10 cellular contexts compared by ENCODE assay signal in genomic region chr9:77883846-77884771, GRCh38.
DNase-seq lines count a peak whose midpoint lies in the region; ATAC-seq, FAIRE-seq and TF ChIP-seq lines count a peak whose summit lies in the region.
"Had no signal": no experiment of that assay in that cellular context is flagged by ENCODE, and none has a peak within 500 bp of the region (broad histone marks: within the 10 kb centered on the region; RNA-seq: fewer than 3 reads in every experiment).

No MANE protein-coding gene starts in this region.

- H3K36me3 Mint-ChIP-seq in activated T-helper 17 cell treated with anti-CD3 and anti-CD28 coated beads, Interleukin-2, amount 50 U/mL, for 72 hours (ENCODE audit: low read depth) = peaks cover 5% of the 10 kb centered on the region

- H3K4me3 ChIP-seq in gastroesophageal sphincter = no peak overlapping the region
- H3K4me3 ChIP-seq in thymus (ENCODE audit: low read length) = no peak overlapping the region
- H3K4me3 ChIP-seq in tibial nerve = no peak overlapping the region

- H3K9me3 ChIP-seq in gastroesophageal sphincter (no peaks in the 10 kb centered on the region), thymus (ENCODE audit: control insufficient read depth) (no peaks in the 10 kb centered on the region), tibial nerve (no peaks in the 10 kb centered on the region)

- H3K4me1 ChIP-seq in gastroesophageal sphincter (peaks cover 18 to 77% (median 22%) of the 10 kb centered on the region in 3 donors), thymus (ENCODE audit: control insufficient read depth, insufficient read depth, low read length) (peaks cover 15% of the 10 kb centered on the region), tibial nerve (peaks cover 0 to 75% (median 12%) of the 10 kb centered on the region in 4 donors)

- DNase-seq in HTR-8/SVneo (ENCODE audit: insufficient read length, low spot score) = peak; percentile 39
- no peak for DNase-seq in tibial nerve (ENCODE audit: low spot score in 2 of 2)
- DNase-seq in OCI-M1 (lab: John Stamatoyannopoulos, UW) = no peak
- DNase-seq: NCI-H1436 treated with DMSO at 0.1 percent for 48 hours, occipital lobe, Right ventricle myocardium superior had no signal

- TF ChIP-seq CTCF in gastroesophageal sphincter (IDR thresholded peaks at IDR 0.05) (no peak), tibial nerve (IDR thresholded peaks at IDR 0.05) (no peak)

- TF ChIP-seq POLR2A in gastroesophageal sphincter (IDR thresholded peaks at IDR 0.05) = no peak
- no peak for TF ChIP-seq POLR2A in tibial nerve (IDR thresholded peaks at IDR 0.05)

- peak overlapping the region; percentile 34 for H3K27ac Mint-ChIP-seq in activated T-helper 17 cell treated with anti-CD3 and anti-CD28 coated beads, Interleukin-2, amount 50 U/mL, for 72 hours

- no peaks in the 10 kb centered on the region for H3K9me3 Mint-ChIP-seq in activated T-helper 17 cell treated with anti-CD3 and anti-CD28 coated beads, Interleukin-2, amount 50 U/mL, for 72 hours

- no peaks in the 10 kb centered on the region for H3K27me3 Mint-ChIP-seq in activated T-helper 17 cell treated with anti-CD3 and anti-CD28 coated beads, Interleukin-2, amount 50 U/mL, for 72 hours

- H3K36me3 ChIP-seq in gastroesophageal sphincter (no peaks in the 10 kb centered on the region), thymus (ENCODE audit: control insufficient read depth, insufficient read depth) (no peaks in the 10 kb centered on the region), tibial nerve (no peaks in the 10 kb centered on the region)

- TF ChIP-seq EP300 in gastroesophageal sphincter (IDR thresholded peaks at IDR 0.05) (no peak), tibial nerve (IDR thresholded peaks at IDR 0.05) (no peak)

- FAIRE-seq in HTR-8/SVneo (lab: Jason Lieb, UNC) = no peak

- peak; percentile 43 for ATAC-seq in activated T-helper 17 cell treated with anti-CD3 and anti-CD28 coated beads, Interleukin-2, amount 50 U/mL, for 72 hours (replicated peaks)
- ATAC-seq in gastroesophageal sphincter = no peak
- ATAC-seq in GM21717 (IDR thresholded peaks at IDR 0.05; ENCODE audit: unreplicated experiment) = no peak

- H3K27ac ChIP-seq in gastroesophageal sphincter (peak overlapping the region in 3 of 4 donors; percentile 28 to 69 (median 52)), thymus (ENCODE audit: low read depth) (peak overlapping the region; percentile 42), tibial nerve (peak overlapping the region in 1 of 4 donors; percentile 24)

- peaks cover 15% of the 10 kb centered on the region for H3K4me1 Mint-ChIP-seq in activated T-helper 17 cell treated with anti-CD3 and anti-CD28 coated beads, Interleukin-2, amount 50 U/mL, for 72 hours

- H3K27me3 ChIP-seq in gastroesophageal sphincter (no peaks in the 10 kb centered on the region), thymus (ENCODE audit: control insufficient read depth, insufficient read depth) (no peaks in the 10 kb centered on the region), tibial nerve (no peaks in the 10 kb centered on the region)

- 22 to 50% methylated on average over 3 to 5 of the region's 5 CpGs for WGBS in gastroesophageal sphincter (ENCODE audit: low coverage in 1 of 2), 2 donors
- WGBS in thymus = 82% methylated on average over 5 of the region's 5 CpGs
- WGBS in tibial nerve, 2 donors = 39 to 46% methylated on average over 5 of the region's 5 CpGs

- no peak overlapping the region for H3K4me3 Mint-ChIP-seq in activated T-helper 17 cell treated with anti-CD3 and anti-CD28 coated beads, Interleukin-2, amount 50 U/mL, for 72 hours
